6 cellular contexts compared by ENCODE assay signal in the genomic region with DNA sequence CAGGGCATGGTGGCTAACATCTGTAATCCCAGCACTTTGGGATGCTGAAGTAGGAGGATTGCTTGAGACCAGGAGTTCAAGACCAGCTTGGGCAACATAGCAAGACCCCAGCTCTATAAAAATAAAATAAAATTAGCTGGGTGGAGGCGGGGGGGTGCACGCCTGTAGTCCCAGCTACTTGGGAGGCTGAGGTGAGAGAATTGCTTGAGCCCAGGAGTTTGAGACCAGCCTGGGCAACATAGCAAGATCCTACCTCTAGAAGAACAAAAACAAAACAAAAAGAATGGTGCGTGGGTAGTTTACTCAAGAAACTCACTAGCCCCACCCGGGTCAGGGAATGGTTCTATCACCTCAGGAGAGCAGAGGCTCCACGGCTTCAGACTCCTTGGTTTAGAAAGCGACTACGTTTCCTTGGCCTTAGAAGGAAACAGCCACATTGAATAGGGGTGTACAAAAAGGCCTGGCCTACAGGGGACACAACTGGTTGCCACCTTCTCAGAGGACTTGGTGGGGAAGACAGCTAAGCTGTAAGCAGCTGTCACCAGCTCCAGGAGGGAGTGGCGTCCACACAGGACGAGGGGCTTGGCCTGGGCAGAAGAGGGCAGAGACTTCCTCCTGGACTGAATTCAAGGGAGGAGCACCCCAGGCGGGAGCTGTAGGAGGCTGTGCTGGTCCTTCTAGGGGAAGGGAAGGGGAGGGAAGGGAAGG. TPM values are rescaled to one million over a fixed set of nuclear protein-coding genes. Genes with fewer than 3 reads are reported as not detected.
A peak's percentile ranks its signal among the peaks of the same experiment; 100 is the strongest.
DNase-seq lines count a peak whose midpoint lies in the region; ATAC-seq and TF ChIP-seq lines count a peak whose summit lies in the region.

No MANE protein-coding gene starts in this region.

- H3K4me3 Mint-ChIP-seq in activated naive CD4-positive, alpha-beta T cell treated with anti-CD3 and anti-CD28 coated beads, Interleukin-2, amount 50 U/mL, for 24 hours: peak overlapping the region; percentile 51
- H3K4me3 Mint-ChIP-seq in activated naive CD8-positive, alpha-beta T cell treated with anti-CD3 and anti-CD28 coated beads, Interleukin-2, amount 50 U/mL, for 24 hours: peak overlapping the region; percentile 84
- peak overlapping the region; percentile 85 for H3K4me3 Mint-ChIP-seq in natural killer cell treated with Interleukin-12 subunit alpha and Interleukin-12 subunit beta and Interleukin-15 and Interleukin-18, amount 100 ng/mL, for 72 hours

- H3K4me3 ChIP-seq in dorsolateral prefrontal cortex: peak overlapping the region in 10 of 59 donors; percentile 67 to 79 (median 74)

- intact Hi-C loops in dorsolateral prefrontal cortex (cut with DNase I): loop anchor here in 1 of 2 donors (2.0 kb wide), 1 partner anchor 57 kb away; no protein-coding TSS in a partner anchor

- H3K4me1 Mint-ChIP-seq in activated naive CD4-positive, alpha-beta T cell treated with anti-CD3 and anti-CD28 coated beads, Interleukin-2, amount 50 U/mL, for 24 hours: peaks cover 13% of the 10 kb centered on the region
- peaks cover 26% of the 10 kb centered on the region for H3K4me1 Mint-ChIP-seq in activated naive CD8-positive, alpha-beta T cell treated with anti-CD3 and anti-CD28 coated beads, Interleukin-2, amount 50 U/mL, for 24 hours
- H3K4me1 Mint-ChIP-seq in natural killer cell treated with Interleukin-12 subunit alpha and Interleukin-12 subunit beta and Interleukin-15 and Interleukin-18, amount 100 ng/mL, for 72 hours (ENCODE audit: low read depth in 2 of 2): peaks cover 14% of the 10 kb centered on the region in 2 donors

- ATAC-seq in activated naive CD8-positive, alpha-beta T cell treated with anti-CD3 and anti-CD28 coated beads, Interleukin-2, amount 50 U/mL, for 24 hours: peak; percentile 7
- peak in 1 of 2 donors; percentile 28 for ATAC-seq in natural killer cell treated with Interleukin-12 subunit alpha and Interleukin-12 subunit beta and Interleukin-15 and Interleukin-18, amount 100 ng/mL, for 72 hours
- no peak for ATAC-seq in HG03108 (IDR thresholded peaks at IDR 0.05; ENCODE audit: unreplicated experiment)

- TF ChIP-seq CTCF in dorsolateral prefrontal cortex (IDR thresholded peaks at IDR 0.05 in 54 of 56, conservative IDR thresholded peaks at IDR 0.05 in 2 of 56; ENCODE audit: low read depth in 1 of 56, partially characterized antibody in 56 of 56): no peak

- H3K27me3 Mint-ChIP-seq in activated naive CD4-positive, alpha-beta T cell treated with anti-CD3 and anti-CD28 coated beads, Interleukin-2, amount 50 U/mL, for 24 hours: no peaks in the 10 kb centered on the region
- H3K27me3 Mint-ChIP-seq in activated naive CD8-positive, alpha-beta T cell treated with anti-CD3 and anti-CD28 coated beads, Interleukin-2, amount 50 U/mL, for 24 hours: no peaks in the 10 kb centered on the region
- no peaks in the 10 kb centered on the region for H3K27me3 Mint-ChIP-seq in natural killer cell treated with Interleukin-12 subunit alpha and Interleukin-12 subunit beta and Interleukin-15 and Interleukin-18, amount 100 ng/mL, for 72 hours

- no peak for DNase-seq in activated naive CD4-positive, alpha-beta T cell treated with anti-CD3 and anti-CD28 coated beads, Interleukin-2, amount 50 U/mL, for 16 hours
- peak; percentile 20 for DNase-seq in activated naive CD8-positive, alpha-beta T cell treated with anti-CD3 and anti-CD28 coated beads, Interleukin-2, amount 50 U/mL, for 24 hours
- no peak for DNase-seq in natural killer cell treated with Interleukin-12 subunit alpha and Interleukin-12 subunit beta and Interleukin-15 and Interleukin-18, amount 100 ng/mL, for 72 hours (ENCODE audit: low spot score)
- no peak for DNase-seq in dorsolateral prefrontal cortex

- H3K27ac ChIP-seq in dorsolateral prefrontal cortex: peak overlapping the region in 1 of 59 donors; percentile 33

- no peaks in the 10 kb centered on the region for H3K27me3 ChIP-seq in dorsolateral prefrontal cortex

- H3K9me3 Mint-ChIP-seq in activated naive CD4-positive, alpha-beta T cell treated with anti-CD3 and anti-CD28 coated beads, Interleukin-2, amount 50 U/mL, for 24 hours: no peaks in the 10 kb centered on the region
- H3K9me3 Mint-ChIP-seq in activated naive CD8-positive, alpha-beta T cell treated with anti-CD3 and anti-CD28 coated beads, Interleukin-2, amount 50 U/mL, for 24 hours: no peaks in the 10 kb centered on the region
- no peaks in the 10 kb centered on the region for H3K9me3 Mint-ChIP-seq in natural killer cell treated with Interleukin-12 subunit alpha and Interleukin-12 subunit beta and Interleukin-15 and Interleukin-18, amount 100 ng/mL, for 72 hours

- no peak overlapping the region for H3K27ac Mint-ChIP-seq in activated naive CD4-positive, alpha-beta T cell treated with anti-CD3 and anti-CD28 coated beads, Interleukin-2, amount 50 U/mL, for 24 hours
- peak overlapping the region; percentile 77 for H3K27ac Mint-ChIP-seq in activated naive CD8-positive, alpha-beta T cell treated with anti-CD3 and anti-CD28 coated beads, Interleukin-2, amount 50 U/mL, for 24 hours
- peak overlapping the region; percentile 30 to 51 for H3K27ac Mint-ChIP-seq in natural killer cell treated with Interleukin-12 subunit alpha and Interleukin-12 subunit beta and Interleukin-15 and Interleukin-18, amount 100 ng/mL, for 72 hours

- no peaks in the 10 kb centered on the region for H3K36me3 Mint-ChIP-seq in activated naive CD4-positive, alpha-beta T cell treated with anti-CD3 and anti-CD28 coated beads, Interleukin-2, amount 50 U/mL, for 24 hours
- H3K36me3 Mint-ChIP-seq in activated naive CD8-positive, alpha-beta T cell treated with anti-CD3 and anti-CD28 coated beads, Interleukin-2, amount 50 U/mL, for 24 hours (ENCODE audit: low read depth): peaks cover 32% of the 10 kb centered on the region
- H3K36me3 Mint-ChIP-seq in natural killer cell treated with Interleukin-12 subunit alpha and Interleukin-12 subunit beta and Interleukin-15 and Interleukin-18, amount 100 ng/mL, for 72 hours: no peaks in the 10 kb centered on the region

RNA-seq across cellular contexts. Expression of a gene that starts 0.7 kb away (rescaled TPM):
- 100 to 1,000 TPM in 1 of 2 donors, 10 to 100 TPM in 1; 66.8 to 138 TPM for total RNA-seq in natural killer cell treated with Interleukin-12 subunit alpha and Interleukin-12 subunit beta and Interleukin-15 and Interleukin-18, amount 100 ng/mL, for 72 hours
- total RNA-seq in dorsolateral prefrontal cortex: 1 to 10 TPM in 109 of 120 experiments, under 1 TPM in 11; 0.55 to 5.6 (median 1.9) TPM

RNA-seq across cellular contexts. Expression of a gene that starts 1.0 kb away (rescaled TPM):
- total RNA-seq in natural killer cell treated with Interleukin-12 subunit alpha and Interleukin-12 subunit beta and Interleukin-15 and Interleukin-18, amount 100 ng/mL, for 72 hours: 10 to 100 TPM; 17.0 to 49.7 TPM
- total RNA-seq in dorsolateral prefrontal cortex: 100 to 1,000 TPM in 13 of 120 experiments, 10 to 100 TPM in 107; 32.6 to 162 (median 68.4) TPM

RNA-seq across cellular contexts. Expression of a gene that starts 17.8 kb away (rescaled TPM):
- total RNA-seq in natural killer cell treated with Interleukin-12 subunit alpha and Interleukin-12 subunit beta and Interleukin-15 and Interleukin-18, amount 100 ng/mL, for 72 hours: 100 to 1,000 TPM in 1 of 2 donors, 10 to 100 TPM in 1; 84.9 to 120 TPM
- 100 to 1,000 TPM in 3 of 120 experiments, 10 to 100 TPM in 117; 19.6 to 122 (median 45.6) TPM for total RNA-seq in dorsolateral prefrontal cortex

RNA-seq across cellular contexts. Expression of a gene that starts 27.9 kb away (rescaled TPM):
- total RNA-seq in natural killer cell treated with Interleukin-12 subunit alpha and Interleukin-12 subunit beta and Interleukin-15 and Interleukin-18, amount 100 ng/mL, for 72 hours: 100 to 1,000 TPM in 1 of 2 donors, 10 to 100 TPM in 1; 42.4 to 100 TPM
- total RNA-seq in dorsolateral prefrontal cortex: 1 to 10 TPM in 29 of 120 experiments, under 1 TPM in 66, not detected in 25; 0.16 to 2.8 (median 0.68) TPM

RNA-seq across cellular contexts. Expression of a gene that starts 40.0 kb away (rescaled TPM):
- not detected for total RNA-seq in natural killer cell treated with Interleukin-12 subunit alpha and Interleukin-12 subunit beta and Interleukin-15 and Interleukin-18, amount 100 ng/mL, for 72 hours
- total RNA-seq in dorsolateral prefrontal cortex: 1 to 10 TPM in 2 of 120 experiments, under 1 TPM in 9, not detected in 109; 0.18 to 1.9 (median 0.31) TPM

Comparison
In these comparisons a context has a peak if more than half of its experiments do, and no peak if none do; other contexts are left out.
1. RNA of a gene that starts 0.7 kb away (total RNA-seq): 66.8 to 138 TPM in natural killer cell treated with Interleukin-12 subunit alpha and Interleukin-12 subunit beta and Interleukin-15 and Interleukin-18, amount 100 ng/mL, for 72 hours; 0.55 to 5.6 TPM in dorsolateral prefrontal cortex; every median in the first group is over 10 times any median in the second.
2. Peak in every context shown above with its lines, with median percentiles within 50 percentile points of each other: H3K4me3 Mint-ChIP-seq.